ENCODE assay signal across 13 cellular contexts in the genomic region with DNA sequence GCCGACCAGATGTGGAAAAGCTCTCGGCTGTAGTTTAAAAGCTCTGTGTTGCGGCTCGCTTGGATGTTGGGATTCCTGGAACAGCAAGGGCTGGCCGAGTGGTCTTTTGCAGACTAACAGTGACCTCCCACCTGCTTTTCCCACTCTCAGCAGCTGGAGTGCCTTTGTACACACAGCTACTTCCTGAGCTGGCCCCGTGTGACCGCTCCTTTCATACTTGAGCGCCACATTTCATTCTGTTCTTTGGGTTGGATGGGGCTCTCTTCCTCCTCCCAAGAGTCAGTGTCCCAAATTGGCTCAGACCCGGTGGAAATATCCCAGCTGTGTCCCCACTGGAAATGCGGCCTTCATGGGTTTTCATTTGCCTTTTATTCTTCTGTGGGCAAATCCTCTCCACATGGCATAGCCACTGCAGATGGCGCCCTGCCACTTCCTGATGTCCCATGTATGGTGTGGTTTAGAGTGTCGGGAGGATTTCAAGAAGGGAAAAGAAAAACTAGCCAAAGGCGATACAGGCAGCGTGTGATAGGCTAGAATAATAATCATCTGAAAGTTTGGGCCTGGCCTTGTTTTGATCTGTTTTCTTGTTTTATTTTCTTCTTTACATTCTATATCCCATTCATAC.
DNase-seq lines count a peak whose midpoint lies in the region; ATAC-seq and FAIRE-seq lines count a peak whose summit lies in the region.
"Had no signal": no experiment of that assay in that cellular context is flagged by ENCODE, and none has a peak within 500 bp of the region (broad histone marks: within the 10 kb centered on the region; RNA-seq: fewer than 3 reads in every experiment).

No MANE protein-coding gene starts in this region.

- no peak overlapping the region for H3K27ac ChIP-seq in small intestine (ENCODE audit: low read depth in 1 of 2, low read length in 1 of 2)
- H3K27ac ChIP-seq: Peyer's patch had no signal

- no peaks in the 10 kb centered on the region for H3K27me3 Mint-ChIP-seq in stimulated activated naive B cell treated with anti-CD40 and anti-IgM and Interleukin-4, amounts not matched to agents 10 μg/mL and 1 μg/mL and 100 μg/mL, for 72 hours

- no peaks in the 10 kb centered on the region for H3K27me3 ChIP-seq in small intestine (ENCODE audit: control insufficient read depth in 2 of 2, insufficient read depth in 2 of 2, low read length in 2 of 2)
- H3K27me3 ChIP-seq: pancreas, Peyer's patch had no signal

- ATAC-seq in stimulated activated naive B cell treated with anti-CD40 and anti-IgM and Interleukin-4, amounts not matched to agents 10 μg/mL and 1 μg/mL and 100 μg/mL, for 72 hours (replicated peaks) = no peak
- no peak for ATAC-seq in stimulated activated naive CD8-positive, alpha-beta T cell treated with anti-CD3 and anti-CD28 coated beads, Interleukin-15, Interleukin-2, amounts not matched to agents 100 U/mL and 50 U/mL, for 24 hours

- H3K36me3 ChIP-seq in small intestine (ENCODE audit: control insufficient read depth in 2 of 2, insufficient read depth in 2 of 2, low read length in 2 of 2) = no peaks in the 10 kb centered on the region
- H3K36me3 ChIP-seq: pancreas had no signal

- H3K4me3 ChIP-seq in small intestine (ENCODE audit: low read depth in 1 of 2, low read length in 2 of 2) = no peak overlapping the region
- H3K4me3 ChIP-seq: pancreas, Peyer's patch had no signal

- H3K9me3 ChIP-seq in small intestine (ENCODE audit: control insufficient read depth, low read depth) = no peaks in the 10 kb centered on the region
- H3K9me3 ChIP-seq: pancreas, Peyer's patch had no signal

- peaks cover 6 to 13% of the 10 kb centered on the region in 2 donors for H3K36me3 Mint-ChIP-seq in stimulated activated naive B cell treated with anti-CD40 and anti-IgM and Interleukin-4, amounts not matched to agents 10 μg/mL and 1 μg/mL and 100 μg/mL, for 72 hours

- H3K4me1 ChIP-seq in small intestine (ENCODE audit: control insufficient read depth in 2 of 2, insufficient read depth in 1 of 2, low read depth in 1 of 2, low read length in 1 of 2) = no peaks in the 10 kb centered on the region

- H3K27ac Mint-ChIP-seq in stimulated activated naive B cell treated with anti-CD40 and anti-IgM and Interleukin-4, amounts not matched to agents 10 μg/mL and 1 μg/mL and 100 μg/mL, for 72 hours = no peak overlapping the region

- WGBS in small intestine, 3 donors = 83 to 89% (median 87%) methylated on average over 14 of the region's 14 CpGs

- no peak overlapping the region for H3K4me3 Mint-ChIP-seq in stimulated activated naive B cell treated with anti-CD40 and anti-IgM and Interleukin-4, amounts not matched to agents 10 μg/mL and 1 μg/mL and 100 μg/mL, for 72 hours

- peak; percentile 46 to 58 for DNase-seq in NCI-H2081 (lab: John Stamatoyannopoulos, UW)
- no peak for DNase-seq in NCI-H2081 treated with DMSO at 0.1 percent for 48 hours (lab: John Stamatoyannopoulos, UW)
- DNase-seq in NCI-H524 treated with DMSO at 0.1 percent for 48 hours (lab: John Stamatoyannopoulos, UW) = peak; percentile 31
- peak; percentile 67 for DNase-seq in globus pallidus (ENCODE audit: low spot score)
- peak; percentile 11 for DNase-seq in small intestine
- DNase-seq in stimulated activated naive B cell treated with anti-CD40 and anti-IgM and Interleukin-4, amounts not matched to agents 10 μg/mL and 1 μg/mL and 100 μg/mL, for 72 hours = no peak
- no peak for DNase-seq in stimulated activated naive CD8-positive, alpha-beta T cell treated with anti-CD3 and anti-CD28 coated beads, Interleukin-15, Interleukin-2, amounts not matched to agents 100 U/mL and 50 U/mL, for 24 hours
- DNase-seq in activated CD4-positive, CD25-positive, alpha-beta regulatory T cell (lab: John Stamatoyannopoulos, UW) = no peak
- DNase-seq: activated CD4-positive, alpha-beta T cell treated with anti-CD3 and anti-CD28 coated beads for 4 hours; effector CD4-positive, alpha-beta T cell; Karpas-422; pancreas; Peyer's patch had no signal

- no peaks in the 10 kb centered on the region for H3K9me3 Mint-ChIP-seq in stimulated activated naive B cell treated with anti-CD40 and anti-IgM and Interleukin-4, amounts not matched to agents 10 μg/mL and 1 μg/mL and 100 μg/mL, for 72 hours

- no peak for FAIRE-seq in small intestine (lab: Jason Lieb, UNC)
- FAIRE-seq: pancreas had no signal

- H3K4me1 Mint-ChIP-seq in stimulated activated naive B cell treated with anti-CD40 and anti-IgM and Interleukin-4, amounts not matched to agents 10 μg/mL and 1 μg/mL and 100 μg/mL, for 72 hours = peaks cover 0 to 2% of the 10 kb centered on the region in 2 donors

Comparison
In these comparisons a context has a peak if more than half of its experiments do, and no peak if none do; other contexts are left out.
1. DNase-seq: peak in NCI-H2081 (2 of 2), NCI-H524 treated with DMSO at 0.1 percent for 48 hours (single experiment), globus pallidus (single experiment) and small intestine (single experiment); none in NCI-H2081 treated with DMSO at 0.1 percent for 48 hours (single experiment), stimulated activated naive B cell treated with anti-CD40 and anti-IgM and Interleukin-4, amounts not matched to agents 10 μg/mL and 1 μg/mL and 100 μg/mL, for 72 hours (single experiment), stimulated activated naive CD8-positive, alpha-beta T cell treated with anti-CD3 and anti-CD28 coated beads, Interleukin-15, Interleukin-2, amounts not matched to agents 100 U/mL and 50 U/mL, for 24 hours (single experiment) and activated CD4-positive, CD25-positive, alpha-beta regulatory T cell (0 of 4).